Comparison of ENCODE assay signal across 28 cellular contexts in genomic region chr5:155562153-155562552, GRCh38.
"Had no signal": no experiment of that assay in that cellular context is flagged by ENCODE, and none has a peak within 500 bp of the region (broad histone marks: within the 10 kb centered on the region; RNA-seq: fewer than 3 reads in every experiment).

No MANE protein-coding gene starts in this region.

- DNase-seq: activated CD4-positive, alpha-beta memory T cell treated with anti-CD3 and anti-CD28 coated beads for 36 hours; activated CD4-positive, alpha-beta T cell treated with anti-CD3 and anti-CD28 coated beads for 36 hours; activated CD4-positive, alpha-beta T cell treated with anti-CD3 and anti-CD28 coated beads, Interleukin-2, amount 10 ng/mL, durations not matched to agents 24 days and 14 days; activated CD4-positive, CD25-positive, alpha-beta regulatory T cell; activated CD4-positive, CD25-positive, alpha-beta regulatory T cell treated with anti-CD3 and anti-CD28 coated beads, Interleukin-2, amount 50 U/mL, for 72 hours; activated CD8-positive, alpha-beta memory T cell treated with anti-CD3 and anti-CD28 coated beads, Interleukin-2, amount 10 ng/mL, durations not matched to agents 7 days and 5 days; activated CD8-positive, alpha-beta memory T cell treated with anti-CD3 and anti-CD28 coated beads, Interleukin-2, amount 50 U/mL, for 4 hours; activated CD8-positive, alpha-beta T cell treated with anti-CD3 and anti-CD28 coated beads, Interleukin-2, amount 10 ng/mL, durations not matched to agents 7 days and 5 days; activated effector memory CD4-positive, alpha-beta T cell treated with anti-CD3 and anti-CD28 coated beads, Interleukin-2, amount 50 U/mL, for 16 hours; activated naive CD4-positive, alpha-beta T cell treated with anti-CD3 and anti-CD28 coated beads for 36 hours; activated naive CD8-positive, alpha-beta T cell treated with anti-CD3 and anti-CD28 coated beads for 36 hours; activated naive CD8-positive, alpha-beta T cell treated with anti-CD3 and anti-CD28 coated beads, Interleukin-2, amount 50 U/mL, for 24 hours; activated T-cell treated with anti-CD3 and anti-CD28 coated beads, Interleukin-2, amount 50 U/mL, for 1 hour; activated T-cell treated with anti-CD3 and anti-CD28 coated beads, Interleukin-2, amount 50 U/mL, for 48 hours; adrenal gland; amygdala; aorta; body of pancreas; caudate nucleus; cortex of kidney; dermis blood vessel endothelial cell; effector CD4-positive, alpha-beta T cell; effector memory CD8-positive, alpha-beta T cell; erythroblast; esophagus squamous epithelium; foreskin melanocyte; heart right ventricle; T-helper 17 cell had no signal
